In genomic region chr4:40425799-40426574, GRCh38 we compare ENCODE assay signal across 1 cellular context.
A peak's percentile ranks its signal among the peaks of the same experiment; 100 is the strongest.
TF ChIP-seq lines count a peak whose summit lies in the region.

No MANE protein-coding gene starts in this region.

TF ChIP-seq in HepG2, 621 proteins besides CTCF, POLR2A, EP300 and RAD21 (continued from another document):
- TF ChIP-seq, protein P1, sequence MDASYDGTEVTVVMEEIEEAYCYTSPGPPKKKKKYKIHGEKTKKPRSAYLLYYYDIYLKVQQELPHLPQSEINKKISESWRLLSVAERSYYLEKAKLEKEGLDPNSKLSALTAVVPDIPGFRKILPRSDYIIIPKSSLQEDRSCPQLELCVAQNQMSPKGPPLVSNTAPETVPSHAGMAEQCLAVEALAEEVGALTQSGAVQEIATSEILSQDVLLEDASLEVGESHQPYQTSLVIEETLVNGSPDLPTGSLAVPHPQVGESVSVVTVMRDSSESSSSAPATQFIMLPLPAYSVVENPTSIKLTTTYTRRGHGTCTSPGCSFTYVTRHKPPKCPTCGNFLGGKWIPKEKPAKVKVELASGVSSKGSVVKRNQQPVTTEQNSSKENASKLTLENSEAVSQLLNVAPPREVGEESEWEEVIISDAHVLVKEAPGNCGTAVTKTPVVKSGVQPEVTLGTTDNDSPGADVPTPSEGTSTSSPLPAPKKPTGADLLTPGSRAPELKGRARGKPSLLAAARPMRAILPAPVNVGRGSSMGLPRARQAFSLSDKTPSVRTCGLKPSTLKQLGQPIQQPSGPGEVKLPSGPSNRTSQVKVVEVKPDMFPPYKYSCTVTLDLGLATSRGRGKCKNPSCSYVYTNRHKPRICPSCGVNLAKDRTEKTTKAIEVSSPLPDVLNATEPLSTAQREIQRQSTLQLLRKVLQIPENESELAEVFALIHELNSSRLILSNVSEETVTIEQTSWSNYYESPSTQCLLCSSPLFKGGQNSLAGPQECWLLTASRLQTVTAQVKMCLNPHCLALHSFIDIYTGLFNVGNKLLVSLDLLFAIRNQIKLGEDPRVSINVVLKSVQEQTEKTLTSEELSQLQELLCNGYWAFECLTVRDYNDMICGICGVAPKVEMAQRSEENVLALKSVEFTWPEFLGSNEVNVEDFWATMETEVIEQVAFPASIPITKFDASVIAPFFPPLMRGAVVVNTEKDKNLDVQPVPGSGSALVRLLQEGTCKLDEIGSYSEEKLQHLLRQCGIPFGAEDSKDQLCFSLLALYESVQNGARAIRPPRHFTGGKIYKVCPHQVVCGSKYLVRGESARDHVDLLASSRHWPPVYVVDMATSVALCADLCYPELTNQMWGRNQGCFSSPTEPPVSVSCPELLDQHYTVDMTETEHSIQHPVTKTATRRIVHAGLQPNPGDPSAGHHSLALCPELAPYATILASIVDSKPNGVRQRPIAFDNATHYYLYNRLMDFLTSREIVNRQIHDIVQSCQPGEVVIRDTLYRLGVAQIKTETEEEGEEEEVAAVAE (CRISPR knock-in tag; IDR thresholded peaks at IDR 0.05; ENCODE audit: borderline replicate concordance): 0 out of 2 replicates have a peak, but pooled peaks have one; percentile 54
- TF ChIP-seq ZNF367 (CRISPR knock-in tag; IDR thresholded peaks at IDR 0.05; ENCODE audit: borderline replicate concordance) (no peak), BCL3 (CRISPR knock-in tag; IDR thresholded peaks at IDR 0.05) (no peak), ZNF720 (CRISPR knock-in tag; IDR thresholded peaks at IDR 0.05) (no peak), ZNF710 (CRISPR knock-in tag; IDR thresholded peaks at IDR 0.05; ENCODE audit: borderline replicate concordance) (no peak), ARID2 (CRISPR knock-in tag; IDR thresholded peaks at IDR 0.05; ENCODE audit: borderline replicate concordance) (no peak), STAG1 (CRISPR knock-in tag; IDR thresholded peaks at IDR 0.05) (peak; percentile 19; the same call in 1 of the 2 replicates), ZNF10 (CRISPR knock-in tag; IDR thresholded peaks at IDR 0.05; ENCODE audit: borderline replicate concordance, low read depth) (no peak)
